1 cellular context compared by ENCODE assay signal in genomic region chr19:31317542-31317941, GRCh38.
TF ChIP-seq lines count a peak whose summit lies in the region.

No MANE protein-coding gene starts in this region.

TF ChIP-seq in HEK293, 187 proteins besides CTCF, POLR2A, EP300 and RAD21 (continued from another document):
- TF ChIP-seq PBX3 (CRISPR knock-in tag; IDR thresholded peaks at IDR 0.05): no peak
